In the genomic region with DNA sequence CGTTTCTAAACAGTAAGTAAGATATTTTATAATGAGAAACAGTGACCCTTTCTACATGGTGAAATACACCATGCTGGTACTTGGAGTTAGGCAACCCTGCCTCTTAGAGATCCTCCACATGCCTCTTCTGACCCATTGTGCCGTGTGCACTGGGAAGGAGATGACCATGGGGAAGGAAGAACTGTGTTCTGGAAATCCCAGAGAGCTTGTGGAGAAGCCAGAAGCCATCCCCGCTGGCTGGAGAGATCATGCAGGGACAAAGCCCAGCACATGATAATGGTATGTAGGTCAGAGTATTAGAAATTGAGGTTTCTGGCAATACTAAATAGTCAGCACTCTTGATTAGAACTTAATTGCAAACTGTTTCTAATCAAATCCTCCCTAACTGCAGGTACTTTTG, we compare ENCODE assay signal across 24 cellular contexts.
A peak's percentile ranks its signal among the peaks of the same experiment; 100 is the strongest.
DNase-seq lines count a peak whose midpoint lies in the region; ATAC-seq, FAIRE-seq and TF ChIP-seq lines count a peak whose summit lies in the region.
"Had no signal": no experiment of that assay in that cellular context is flagged by ENCODE, and none has a peak within 500 bp of the region (broad histone marks: within the 10 kb centered on the region; RNA-seq: fewer than 3 reads in every experiment).

No MANE protein-coding gene starts in this region.

- H3K9me3 Mint-ChIP-seq in astrocyte (ENCODE audit: unreplicated experiment) (peaks cover 7% of the 10 kb centered on the region), osteocyte (ENCODE audit: unreplicated experiment) (peaks cover 4% of the 10 kb centered on the region)

- H3K9me3 ChIP-seq in astrocyte (ENCODE audit: insufficient read depth, low read depth, low read length), result peaks cover 4% of the 10 kb centered on the region
- H3K9me3 ChIP-seq: psoas muscle had no signal

- peaks cover 4% of the 10 kb centered on the region for H3K36me3 Mint-ChIP-seq in astrocyte (ENCODE audit: low read depth, unreplicated experiment)
- H3K36me3 Mint-ChIP-seq in osteocyte (ENCODE audit: unreplicated experiment), result peaks cover 7% of the 10 kb centered on the region
- H3K36me3 Mint-ChIP-seq: activated naive CD8-positive, alpha-beta T cell treated with anti-CD3 and anti-CD28 coated beads, Interleukin-2, amount 10 ng/mL, durations not matched to agents 7 days and 5 days; CD14-positive monocyte had no signal

- H3K27me3 Mint-ChIP-seq in astrocyte (ENCODE audit: low read depth, unreplicated experiment) (no peaks in the 10 kb centered on the region), osteocyte (ENCODE audit: unreplicated experiment) (no peaks in the 10 kb centered on the region)
- H3K27me3 Mint-ChIP-seq: activated CD4-positive, alpha-beta T cell treated with anti-CD3 and anti-CD28 coated beads, Interleukin-2, amount 10 ng/mL, durations not matched to agents 24 days and 14 days; activated naive CD8-positive, alpha-beta T cell treated with anti-CD3 and anti-CD28 coated beads, Interleukin-2, amount 10 ng/mL, durations not matched to agents 7 days and 5 days; activated T-helper 17 cell treated with anti-CD3 and anti-CD28 coated beads, Interleukin-2, amount 50 U/mL, for 72 hours; T-helper 17 cell had no signal

- H3K4me1 ChIP-seq in astrocyte (ENCODE audit: insufficient read depth, low read length), result no peaks in the 10 kb centered on the region
- H3K4me1 ChIP-seq: psoas muscle, spleen had no signal

- intact Hi-C loops in Right ventricle myocardium superior (cut with DNase I), result no loop called here

- DNase-seq in EH (ENCODE audit: low read depth) (peak; percentile 45), astrocyte (ENCODE audit: low read depth) (no peak), Right ventricle myocardium superior (no peak), osteocyte (ENCODE audit: extremely low spot score, unreplicated experiment) (no peak), NCI-H187 treated with DMSO at 0.1 percent for 48 hours (lab: John Stamatoyannopoulos, UW) (no peak), erythroblast (lab: John Stamatoyannopoulos, UW) (no peak)
- no peak for DNase-seq in stimulated activated CD4-positive, alpha-beta T cell treated with anti-CD3 and anti-CD28 coated beads, Interleukin-2, amount 100 ng/mL, for 48 hours
- no peak for DNase-seq in activated naive CD4-positive, alpha-beta T cell (lab: John Stamatoyannopoulos, UW)
- DNase-seq: activated CD4-positive, alpha-beta T cell treated with anti-CD3 and anti-CD28 coated beads, Interleukin-2, amount 10 ng/mL, durations not matched to agents 24 days and 14 days; activated naive CD8-positive, alpha-beta T cell treated with anti-CD3 and anti-CD28 coated beads, Interleukin-2, amount 10 ng/mL, durations not matched to agents 7 days and 5 days; left colon; NCI-H2081; spleen; stimulated activated CD4-positive, alpha-beta T cell treated with anti-CD3 and anti-CD28 coated beads, Interleukin-4, amount 100 ng/mL, for 4 hours; T-helper 17 cell had no signal

- peak overlapping the region; percentile 8 for H3K4me2 ChIP-seq in astrocyte (ENCODE audit: low read length)
- H3K4me2 ChIP-seq: KMS-11 had no signal

- H3K4me3 ChIP-seq in astrocyte (ENCODE audit: insufficient read depth, low read depth, low read length), result no peak overlapping the region
- H3K4me3 ChIP-seq: psoas muscle, SJSA1, spleen had no signal

- no peak for TF ChIP-seq POLR2A in erythroblast (IDR thresholded peaks at IDR 0.05; ENCODE audit: low read length)

- H3K9ac ChIP-seq in astrocyte (ENCODE audit: low read length), result no peak overlapping the region
- H3K9ac ChIP-seq: KMS-11 had no signal

- H3K27ac ChIP-seq in astrocyte (ENCODE audit: low read depth, low read length), result no peak overlapping the region
- H3K27ac ChIP-seq: epithelial cell of prostate, KMS-11, psoas muscle, SJSA1, spleen had no signal

- H3K4me1 Mint-ChIP-seq in astrocyte (ENCODE audit: low read depth, unreplicated experiment) (peaks cover 8% of the 10 kb centered on the region), osteocyte (ENCODE audit: unreplicated experiment) (peaks cover 50% of the 10 kb centered on the region)
- H3K4me1 Mint-ChIP-seq: activated CD4-positive, alpha-beta T cell treated with anti-CD3 and anti-CD28 coated beads, Interleukin-2, amount 10 ng/mL, durations not matched to agents 24 days and 14 days; activated naive CD8-positive, alpha-beta T cell treated with anti-CD3 and anti-CD28 coated beads, Interleukin-2, amount 10 ng/mL, durations not matched to agents 7 days and 5 days; activated T-helper 17 cell treated with anti-CD3 and anti-CD28 coated beads, Interleukin-2, amount 50 U/mL, for 72 hours; CD14-positive monocyte; neural crest cell; T-helper 17 cell had no signal

- peak; percentile 78 for ATAC-seq in Right ventricle myocardium superior (ENCODE audit: poor library complexity)
- ATAC-seq: activated T-helper 17 cell treated with anti-CD3 and anti-CD28 coated beads, Interleukin-2, amount 50 U/mL, for 72 hours; left colon; PC-3; T-helper 17 cell had no signal

- H3K79me2 ChIP-seq in astrocyte (ENCODE audit: insufficient read depth, low read length), result no peaks in the 10 kb centered on the region

- TF ChIP-seq CTCF in astrocyte (IDR thresholded peaks at IDR 0.05; ENCODE audit: insufficient read depth, low read depth, low read length) (no peak), osteocyte (IDR thresholded peaks at IDR 0.05) (no peak)

- no peaks in the 10 kb centered on the region for H3K27me3 ChIP-seq in astrocyte (ENCODE audit: insufficient read depth, low read length)
- H3K27me3 ChIP-seq: SJSA1, spleen had no signal

- FAIRE-seq in astrocyte (lab: Jason Lieb, UNC), result no peak
- FAIRE-seq: urothelium cell line had no signal

- H3K36me3 ChIP-seq in astrocyte (ENCODE audit: insufficient read depth, low read length), result no peaks in the 10 kb centered on the region
- H3K36me3 ChIP-seq: SJSA1, spleen had no signal

- no peak overlapping the region for H3K27ac Mint-ChIP-seq in astrocyte (ENCODE audit: unreplicated experiment)
- H3K27ac Mint-ChIP-seq in osteocyte (ENCODE audit: unreplicated experiment), result peak overlapping the region; percentile 88
- H3K27ac Mint-ChIP-seq: activated CD4-positive, alpha-beta T cell treated with anti-CD3 and anti-CD28 coated beads, Interleukin-2, amount 10 ng/mL, durations not matched to agents 24 days and 14 days; activated naive CD8-positive, alpha-beta T cell treated with anti-CD3 and anti-CD28 coated beads, Interleukin-2, amount 10 ng/mL, durations not matched to agents 7 days and 5 days; activated T-helper 17 cell treated with anti-CD3 and anti-CD28 coated beads, Interleukin-2, amount 50 U/mL, for 72 hours; CD14-positive monocyte; T-helper 17 cell had no signal

- peaks cover 13% of the 10 kb centered on the region for H4K20me1 ChIP-seq in astrocyte (ENCODE audit: insufficient read depth, low read length)

- no peak overlapping the region for H2AFZ ChIP-seq in astrocyte (ENCODE audit: low read depth, low read length)

- H3K4me3 Mint-ChIP-seq in astrocyte (ENCODE audit: unreplicated experiment) (no peak overlapping the region), osteocyte (ENCODE audit: unreplicated experiment) (no peak overlapping the region)
- H3K4me3 Mint-ChIP-seq: activated CD4-positive, alpha-beta T cell treated with anti-CD3 and anti-CD28 coated beads, Interleukin-2, amount 10 ng/mL, durations not matched to agents 24 days and 14 days; activated naive CD8-positive, alpha-beta T cell treated with anti-CD3 and anti-CD28 coated beads, Interleukin-2, amount 10 ng/mL, durations not matched to agents 7 days and 5 days; activated T-helper 17 cell treated with anti-CD3 and anti-CD28 coated beads, Interleukin-2, amount 50 U/mL, for 72 hours; CD14-positive monocyte; neural crest cell; T-helper 17 cell had no signal
